Comparison of ENCODE assay signal across 7 cellular contexts in the genomic region with DNA sequence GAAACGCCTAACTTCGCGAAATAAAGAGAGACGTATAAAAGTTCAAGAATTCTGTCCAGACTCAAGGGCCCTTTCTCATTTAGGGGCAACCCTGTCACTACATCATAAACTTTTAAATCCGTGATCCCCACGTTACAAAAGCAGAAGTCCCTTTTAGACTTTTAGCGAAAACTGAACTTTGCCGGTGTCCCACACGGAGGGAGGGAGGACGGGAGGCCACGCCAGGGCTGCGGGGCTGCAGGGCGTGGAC. TPM values are rescaled to one million over a fixed set of nuclear protein-coding genes. Genes with fewer than 3 reads are reported as not detected.
DNase-seq lines count a peak whose midpoint lies in the region; ATAC-seq and TF ChIP-seq lines count a peak whose summit lies in the region.

No MANE protein-coding gene starts in this region.

- H3K36me3 ChIP-seq in MM.1S (replicated peaks; ENCODE audit: insufficient read depth, low read length) (no peaks in the 10 kb centered on the region), colonic mucosa (no peaks in the 10 kb centered on the region)

- H3K4me3 ChIP-seq in MM.1S (ENCODE audit: low read length) (peak overlapping the region; percentile 89), colonic mucosa (peak overlapping the region; percentile 80)

- peaks cover 33% of the 10 kb centered on the region for H3K27me3 Mint-ChIP-seq in neural crest cell (ENCODE audit: low read depth)

- ATAC-seq in GM21423 (IDR thresholded peaks at IDR 0.05; ENCODE audit: unreplicated experiment) (peak; percentile 29), HG02623 (IDR thresholded peaks at IDR 0.05; ENCODE audit: unreplicated experiment) (no peak)

- TF ChIP-seq CTCF in MM.1S (IDR thresholded peaks at IDR 0.05; ENCODE audit: low read length) (no peak), colonic mucosa (IDR thresholded peaks at IDR 0.05) (no peak), neural crest cell (conservative IDR thresholded peaks at IDR 0.05) (no peak)

- H3K4me1 Mint-ChIP-seq in neural crest cell = peaks cover 24% of the 10 kb centered on the region

- H3K27ac ChIP-seq in MM.1S (ENCODE audit: low read length) (no peak overlapping the region), colonic mucosa (no peak overlapping the region)

- no peaks in the 10 kb centered on the region for H3F3A ChIP-seq in MM.1S (ENCODE audit: insufficient read depth, low read length)

- H3K36me3 Mint-ChIP-seq in neural crest cell (ENCODE audit: low read depth) = peaks cover 3% of the 10 kb centered on the region

- peaks cover 14% of the 10 kb centered on the region; the same call in 1 of the 2 replicates for H3K27me3 ChIP-seq in MM.1S (replicated peaks; ENCODE audit: insufficient read depth, low read length)
- H3K27me3 ChIP-seq in colonic mucosa = peaks cover 5% of the 10 kb centered on the region

- no peaks in the 10 kb centered on the region for H3K9me3 Mint-ChIP-seq in neural crest cell

- DNase-seq in MM.1S (peak; percentile 19), colonic mucosa (no peak), neural crest cell (ENCODE audit: low read depth, low spot score) (no peak), NCI-H1436 treated with DMSO at 0.1 percent for 48 hours (lab: John Stamatoyannopoulos, UW) (no peak)
- DNase-seq in activated CD8-positive, alpha-beta memory T cell treated with anti-CD3 and anti-CD28 coated beads, Interleukin-2, amount 50 U/mL, for 4 hours = no peak

- peak overlapping the region; percentile 87 for H3K9ac ChIP-seq in MM.1S (ENCODE audit: low read length)
- H3K9ac ChIP-seq in colonic mucosa (ENCODE audit: low read depth in 2 of 2, low read length in 2 of 2) = peak overlapping the region; percentile 51 to 81

- peak overlapping the region; percentile 99 for H2AFZ ChIP-seq in MM.1S (ENCODE audit: low read length)

- H3K9me2 ChIP-seq in MM.1S (replicated peaks; ENCODE audit: insufficient read depth, low read length) = no peaks in the 10 kb centered on the region

- H3K4me1 ChIP-seq in MM.1S (ENCODE audit: low read length) (peaks cover 7% of the 10 kb centered on the region), colonic mucosa (no peaks in the 10 kb centered on the region)

- no peaks in the 10 kb centered on the region for H4K20me1 ChIP-seq in MM.1S (ENCODE audit: insufficient read depth, low read length)

- peak overlapping the region; percentile 95 for H3K4me3 Mint-ChIP-seq in neural crest cell

- H3K79me2 ChIP-seq in MM.1S (ENCODE audit: low read length) = no peaks in the 10 kb centered on the region

- H3K9me3 ChIP-seq in MM.1S (replicated peaks; ENCODE audit: insufficient read depth, low read length) = no peaks in the 10 kb centered on the region
- no peaks in the 10 kb centered on the region for H3K9me3 ChIP-seq in colonic mucosa

- H3K4me2 ChIP-seq in MM.1S (ENCODE audit: low read depth, low read length) = peak overlapping the region; percentile 100

- H3K27ac Mint-ChIP-seq in neural crest cell (ENCODE audit: unreplicated experiment) = no peak overlapping the region

- intact Hi-C loops in colonic mucosa (cut with DNase I) = loop anchor here (5.0 kb wide), 1 partner anchor 57 kb away; no protein-coding TSS in a partner anchor

RNA-seq across cellular contexts. Expression of gene F2R, which starts 0.5 kb away (rescaled TPM):
- total RNA-seq in colonic mucosa = 1 to 10 TPM; 3.6 to 8.1 TPM
- 42.4 and 42.6 TPM in 2 replicates for total RNA-seq in neural crest cell
